Comparison of ENCODE assay signal across 18 cellular contexts in genomic region chr7:42139751-42140150, GRCh38.
"Had no signal": no experiment of that assay in that cellular context is flagged by ENCODE, and none has a peak within 500 bp of the region (broad histone marks: within the 10 kb centered on the region; RNA-seq: fewer than 3 reads in every experiment).

No MANE protein-coding gene starts in this region.

- H3K27ac ChIP-seq: RWPE1 had no signal

- H3K9ac ChIP-seq: SK-N-SH had no signal

- ATAC-seq: Panc1, PC-3 had no signal

- H3K9me3 ChIP-seq: SK-N-SH had no signal

- H3K4me2 ChIP-seq: SK-N-SH had no signal

- DNase-seq: KBM-7, NCI-H1092, NCI-H1105 treated with DMSO at 0.1 percent for 48 hours, NCI-H1417 treated with DMSO at 0.1 percent for 48 hours, NCI-H146, NCI-H1694 treated with DMSO at 0.1 percent for 48 hours, NCI-H1930, NCI-H2081, NCI-H2107, NCI-H2227 treated with DMSO at 0.1 percent for 48 hours, NCI-H524, NCI-H526 treated with DMSO at 0.1 percent for 48 hours, NCI-H748 treated with DMSO at 0.1 percent for 48 hours, PC-3, SHP77, SK-N-SH had no signal
